Comparison of ENCODE assay signal across 19 cellular contexts in the genomic region with DNA sequence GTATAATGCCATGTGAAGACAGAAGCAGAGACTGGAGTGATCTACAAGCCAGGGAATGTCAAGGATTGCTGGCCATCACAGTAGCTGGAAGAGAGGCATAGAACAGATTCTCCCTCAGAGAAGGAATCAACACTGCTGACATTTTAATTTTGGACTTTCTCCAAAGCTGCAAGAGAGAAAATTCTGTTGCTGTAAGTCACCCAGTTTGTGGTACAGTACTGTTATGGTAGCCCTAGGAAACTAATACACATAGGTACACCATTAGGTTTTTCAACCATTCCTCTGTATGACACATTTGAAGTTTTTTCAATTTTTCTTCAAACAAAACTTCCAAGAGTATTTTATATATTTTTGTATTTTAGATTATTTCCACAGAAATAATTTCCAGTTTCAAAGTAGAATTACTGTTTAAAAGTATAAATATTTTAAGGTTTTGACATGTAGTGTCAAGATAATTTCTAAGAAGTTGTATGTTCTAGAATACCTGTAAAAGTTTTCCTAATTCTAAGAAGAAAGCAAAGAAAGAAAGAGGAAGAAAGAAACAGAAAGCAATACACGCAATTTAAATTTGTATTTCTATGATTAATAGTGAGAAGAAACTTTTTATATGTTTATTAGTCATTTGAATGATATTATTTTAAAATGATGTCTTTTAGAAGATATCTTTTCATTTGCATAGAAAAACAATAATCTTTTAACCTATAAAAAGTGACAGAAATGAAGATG.
DNase-seq lines count a peak whose midpoint lies in the region; ATAC-seq, FAIRE-seq and TF ChIP-seq lines count a peak whose summit lies in the region.
"Had no signal": no experiment of that assay in that cellular context is flagged by ENCODE, and none has a peak within 500 bp of the region (broad histone marks: within the 10 kb centered on the region; RNA-seq: fewer than 3 reads in every experiment).

No MANE protein-coding gene starts in this region.

- peaks cover 0 to 13% of the 10 kb centered on the region in 2 donors for H3K4me1 Mint-ChIP-seq in natural killer cell treated with Interleukin-12 subunit alpha and Interleukin-12 subunit beta and Interleukin-15 and Interleukin-18, amount 100 ng/mL, for 72 hours (ENCODE audit: low read depth in 2 of 2)
- peaks cover 4 to 7% of the 10 kb centered on the region in 2 donors for H3K4me1 Mint-ChIP-seq in natural killer cell
- peaks cover 13 to 35% (median 25%) of the 10 kb centered on the region in 3 donors for H3K4me1 Mint-ChIP-seq in T-cell
- H3K4me1 Mint-ChIP-seq: mesothelial cell of epicardium; stimulated activated memory B cell treated with anti-CD40 and anti-IgM and Interleukin-4, amounts not matched to agents 10 μg/mL and 1 μg/mL and 100 μg/mL, for 72 hours had no signal

- H3K4me3 ChIP-seq in fibroblast of mammary gland (ENCODE audit: control insufficient read depth, low read depth, low read length) = no peak overlapping the region
- H3K4me3 ChIP-seq in HepG2 (replicated peaks in 1 of 3; ENCODE audit: insufficient read depth in 1 of 3, low read depth in 2 of 3, low read length in 3 of 3) = no peak overlapping the region
- H3K4me3 ChIP-seq: BLaER1, cardiac muscle cell, upper lobe of left lung had no signal

- no TSS peak for BruUV-seq in HepG2 (replicated peaks; lab: Mats Ljungman, UMichigan)

- intact Hi-C loops in natural killer cell (cut with micrococcal nuclease) = no loop called here
- intact Hi-C loops in HepG2 (cut with micrococcal nuclease; ENCODE audit: unreplicated experiment) = no loop called here

- H4K20me1 ChIP-seq in HepG2 (ENCODE audit: insufficient read depth, low read length) = no peaks in the 10 kb centered on the region
- H4K20me1 ChIP-seq: BLaER1 had no signal

- H3K9me3 ChIP-seq in HepG2 (ENCODE audit: low read length) = no peaks in the 10 kb centered on the region
- H3K9me3 ChIP-seq: upper lobe of left lung had no signal

- TF ChIP-seq RAD21 in HepG2 (CRISPR knock-in tag; IDR thresholded peaks at IDR 0.05) = no peak

- no peak for TF ChIP-seq POLR2A in HepG2 (IDR thresholded peaks at IDR 0.05; ENCODE audit: insufficient read depth in 1 of 2, low read depth in 2 of 2, low read length in 2 of 2)

- no peak for ATAC-seq in natural killer cell treated with Interleukin-12 subunit alpha and Interleukin-12 subunit beta and Interleukin-15 and Interleukin-18, amount 100 ng/mL, for 72 hours
- ATAC-seq in natural killer cell (no peak), T-cell (replicated peaks in 1 of 4) (no peak), HG03159 (IDR thresholded peaks at IDR 0.05; ENCODE audit: unreplicated experiment) (no peak), HepG2 (no peak), HG03097 (IDR thresholded peaks at IDR 0.05; ENCODE audit: low FRiP score, unreplicated experiment) (no peak)
- ATAC-seq: stimulated activated memory B cell treated with anti-CD40 and anti-IgM and Interleukin-4, amounts not matched to agents 10 μg/mL and 1 μg/mL and 100 μg/mL, for 72 hours had no signal

- H3K4me1 ChIP-seq in HepG2 (ENCODE audit: insufficient read depth, low read length) = no peaks in the 10 kb centered on the region
- H3K4me1 ChIP-seq: BLaER1, upper lobe of left lung had no signal

- no peaks in the 10 kb centered on the region for H3K36me3 Mint-ChIP-seq in natural killer cell treated with Interleukin-12 subunit alpha and Interleukin-12 subunit beta and Interleukin-15 and Interleukin-18, amount 100 ng/mL, for 72 hours
- H3K36me3 Mint-ChIP-seq in natural killer cell (peaks cover 25% of the 10 kb centered on the region), T-cell (peaks cover 42% of the 10 kb centered on the region)

- 0 out of 5 replicates have a peak, but pooled peaks cover 0 to 3% of the 10 kb centered on the region in 2 experiments for H3K27me3 ChIP-seq in HepG2 (ENCODE audit: control insufficient read depth in 1 of 2, insufficient read depth in 2 of 2, low read length in 2 of 2)
- H3K27me3 ChIP-seq: BLaER1, cardiac muscle cell, upper lobe of left lung had no signal

- H3K4me2 ChIP-seq in HepG2 (ENCODE audit: low read depth, low read length) = no peak overlapping the region
- H3K4me2 ChIP-seq: BLaER1 had no signal

- WGBS in HepG2 (ENCODE audit: low lambda C conversion rate) = 39% methylated on average over 1 of the region's 1 CpG

- H3K36me3 ChIP-seq in HepG2 (replicated peaks in 1 of 2; ENCODE audit: control insufficient read depth in 1 of 2, insufficient read depth in 2 of 2, low read length in 2 of 2) = no peaks in the 10 kb centered on the region
- H3K36me3 ChIP-seq: BLaER1, cardiac muscle cell had no signal

- DNase-seq in natural killer cell treated with Interleukin-12 subunit alpha and Interleukin-12 subunit beta and Interleukin-15 and Interleukin-18, amount 100 ng/mL, for 72 hours (ENCODE audit: low spot score) = no peak
- no peak for DNase-seq in natural killer cell
- DNase-seq in T-cell = no peak
- DNase-seq in fibroblast of mammary gland (ENCODE audit: low read depth) = peak; percentile 59
- DNase-seq in HepG2 (ENCODE audit: low spot score) = no peak
- DNase-seq in germinal center (ENCODE audit: low spot score) = no peak
- DNase-seq: DMS79 treated with DMSO at 0.1 percent for 48 hours, islet precursor cell, MV-4-11, NCI-H82, occipital lobe, upper lobe of left lung had no signal

- H3K27ac Mint-ChIP-seq in natural killer cell treated with Interleukin-12 subunit alpha and Interleukin-12 subunit beta and Interleukin-15 and Interleukin-18, amount 100 ng/mL, for 72 hours = peak overlapping the region in 1 of 2 donors; percentile 29
- H3K27ac Mint-ChIP-seq in natural killer cell = no peak overlapping the region
- peak overlapping the region; percentile 81 to 82 for H3K27ac Mint-ChIP-seq in T-cell
- H3K27ac Mint-ChIP-seq: mesothelial cell of epicardium; stimulated activated memory B cell treated with anti-CD40 and anti-IgM and Interleukin-4, amounts not matched to agents 10 μg/mL and 1 μg/mL and 100 μg/mL, for 72 hours had no signal

- H3K9ac ChIP-seq in HepG2 (ENCODE audit: insufficient read depth, low read depth, low read length) = no peak overlapping the region
- H3K9ac ChIP-seq: BLaER1 had no signal

- TF ChIP-seq CTCF in natural killer cell (IDR thresholded peaks at IDR 0.05) (no peak), fibroblast of mammary gland (conservative IDR thresholded peaks at IDR 0.05; ENCODE audit: control insufficient read depth, insufficient read depth, low read depth, low read length) (no peak), HepG2 (CRISPR knock-in tag; IDR thresholded peaks at IDR 0.05) (no peak)

- H2AFZ ChIP-seq in HepG2 (ENCODE audit: low read length) = no peak overlapping the region

- no peak overlapping the region for H3K27ac ChIP-seq in HepG2 (ENCODE audit: extremely low read length, insufficient read depth, low read length)
- H3K27ac ChIP-seq: BLaER1, cardiac muscle cell, upper lobe of left lung had no signal

- FAIRE-seq in HepG2 (lab: Jason Lieb, UNC) = no peak
- FAIRE-seq: H1 had no signal

- no peaks in the 10 kb centered on the region for H3K27me3 Mint-ChIP-seq in natural killer cell treated with Interleukin-12 subunit alpha and Interleukin-12 subunit beta and Interleukin-15 and Interleukin-18, amount 100 ng/mL, for 72 hours
- H3K27me3 Mint-ChIP-seq in natural killer cell (ENCODE audit: low read depth in 2 of 2) (no peaks in the 10 kb centered on the region), T-cell (no peaks in the 10 kb centered on the region)
- H3K27me3 Mint-ChIP-seq: stimulated activated memory B cell treated with anti-CD40 and anti-IgM and Interleukin-4, amounts not matched to agents 10 μg/mL and 1 μg/mL and 100 μg/mL, for 72 hours had no signal

- H3K9me3 Mint-ChIP-seq in natural killer cell treated with Interleukin-12 subunit alpha and Interleukin-12 subunit beta and Interleukin-15 and Interleukin-18, amount 100 ng/mL, for 72 hours = no peaks in the 10 kb centered on the region
- no peaks in the 10 kb centered on the region for H3K9me3 Mint-ChIP-seq in natural killer cell
- H3K9me3 Mint-ChIP-seq in T-cell = no peaks in the 10 kb centered on the region

- CTCF ChIA-PET in T-cell (lab: Charles Lee) = no interaction called here
- CTCF ChIA-PET in HepG2 (lab: Yijun Ruan, JAX; ENCODE audit: low intra/inter-chr PET ratio, low total read pairs) = no interaction called here

- in situ Hi-C loops in HepG2 (cut with HindIII; ENCODE audit: extremely low pct_ligation_motif_present, low pct_unique_long_range_greater_than_20kb) = no loop called here

- peak overlapping the region; percentile 19 for H3K4me3 Mint-ChIP-seq in natural killer cell treated with Interleukin-12 subunit alpha and Interleukin-12 subunit beta and Interleukin-15 and Interleukin-18, amount 100 ng/mL, for 72 hours
- H3K4me3 Mint-ChIP-seq in natural killer cell (no peak overlapping the region), T-cell (no peak overlapping the region)
- H3K4me3 Mint-ChIP-seq: mesothelial cell of epicardium; stimulated activated memory B cell treated with anti-CD40 and anti-IgM and Interleukin-4, amounts not matched to agents 10 μg/mL and 1 μg/mL and 100 μg/mL, for 72 hours had no signal

- POLR2A ChIA-PET in T-cell (lab: Charles Lee) = interaction anchor here in 1 of 2 donors (0.6 kb wide), 1 partner anchor 598 kb away, joined by 5 read pairs; no protein-coding TSS in a partner anchor
- POLR2A ChIA-PET in HepG2 (lab: Yijun Ruan, JAX) = no interaction called here

- TF ChIP-seq EP300 in HepG2 (IDR thresholded peaks at IDR 0.05; ENCODE audit: low read depth in 2 of 2, low read length in 2 of 2) = no peak
- no peak for TF ChIP-seq EP300 in HepG2 (CRISPR knock-in tag; IDR thresholded peaks at IDR 0.05; ENCODE audit: borderline replicate concordance)

- no peaks in the 10 kb centered on the region for H3K79me2 ChIP-seq in HepG2 (ENCODE audit: insufficient read depth, low read length)

TF ChIP-seq in HepG2, 621 proteins besides CTCF, POLR2A, EP300 and RAD21 (continues in another document):
- TF ChIP-seq, protein P1, sequence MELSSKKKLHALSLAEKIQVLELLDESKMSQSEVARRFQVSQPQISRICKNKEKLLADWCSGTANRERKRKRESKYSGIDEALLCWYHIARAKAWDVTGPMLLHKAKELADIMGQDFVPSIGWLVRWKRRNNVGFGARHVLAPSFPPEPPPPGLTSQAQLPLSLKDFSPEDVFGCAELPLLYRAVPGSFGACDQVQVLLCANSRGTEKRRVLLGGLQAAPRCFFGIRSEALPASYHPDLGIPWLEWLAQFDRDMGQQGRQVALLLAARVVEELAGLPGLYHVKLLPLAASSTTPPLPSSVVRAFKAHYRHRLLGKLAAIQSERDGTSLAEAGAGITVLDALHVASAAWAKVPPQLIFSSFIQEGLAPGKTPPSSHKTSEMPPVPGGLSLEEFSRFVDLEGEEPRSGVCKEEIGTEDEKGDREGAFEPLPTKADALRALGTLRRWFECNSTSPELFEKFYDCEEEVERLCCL (CRISPR knock-in tag; IDR thresholded peaks at IDR 0.05; ENCODE audit: borderline replicate concordance) = no peak
- no peak for TF ChIP-seq ZNF333 (CRISPR knock-in tag; IDR thresholded peaks at IDR 0.05; ENCODE audit: borderline replicate concordance)

Comparison
In these comparisons a context has a peak if more than half of its experiments do, and no peak if none do; other contexts are left out.
1. H3K27ac Mint-ChIP-seq: peak in T-cell (2 of 2); none in natural killer cell (0 of 2).